11 cellular contexts compared by ENCODE assay signal in the genomic region with DNA sequence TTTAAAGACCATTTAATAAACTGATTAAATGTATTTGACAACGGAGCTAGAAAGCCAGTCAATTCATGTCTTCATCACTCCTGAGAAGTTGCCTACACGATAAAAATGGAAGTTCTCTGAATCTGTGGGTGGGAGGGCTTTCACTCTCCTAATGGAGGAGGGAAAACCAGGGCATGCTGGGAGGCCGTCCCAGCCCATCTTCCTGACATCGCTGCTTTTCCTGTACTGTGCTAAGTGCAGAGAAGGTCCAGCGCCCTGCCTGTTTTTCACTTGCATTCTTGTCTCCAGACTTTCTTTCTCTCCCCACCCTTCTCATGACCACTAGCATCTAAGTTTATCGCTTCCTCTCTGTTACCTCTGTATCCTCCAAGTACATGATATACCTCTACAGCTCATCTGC.
"Had no signal": no experiment of that assay in that cellular context is flagged by ENCODE, and none has a peak within 500 bp of the region (broad histone marks: within the 10 kb centered on the region; RNA-seq: fewer than 3 reads in every experiment).

No MANE protein-coding gene starts in this region.

- H3K4me3 ChIP-seq: GM23248, GM23338, HAP-1 had no signal

- FAIRE-seq: H1, H54 had no signal

- H3K27ac ChIP-seq: GM23248 had no signal

- DNase-seq: GM23248, GOT3, H7, H9, HCEC 1CT, HFFc6 had no signal

- H3K4me1 ChIP-seq: HAP-1 had no signal

- H3K36me3 ChIP-seq: HAP-1 had no signal

- ATAC-seq: GM23338, HCT116 had no signal

- H3K9me3 ChIP-seq: HAP-1 had no signal
